Comparison of ENCODE assay signal across 25 cellular contexts in genomic region chr14:30961330-30961729, GRCh38.
A peak's percentile ranks its signal among the peaks of the same experiment; 100 is the strongest.
DNase-seq lines count a peak whose midpoint lies in the region; ATAC-seq, FAIRE-seq and TF ChIP-seq lines count a peak whose summit lies in the region.
"Had no signal": no experiment of that assay in that cellular context is flagged by ENCODE, and none has a peak within 500 bp of the region (broad histone marks: within the 10 kb centered on the region; RNA-seq: fewer than 3 reads in every experiment).

No MANE protein-coding gene starts in this region.

- CTCF ChIA-PET in HepG2 (lab: Yijun Ruan, JAX; ENCODE audit: low intra/inter-chr PET ratio, low total read pairs) = no interaction called here
- CTCF ChIA-PET in HCT116 (lab: Charles Lee) = no interaction called here
- CTCF ChIA-PET in T-cell (lab: Charles Lee) = interaction anchor here in 1 of 2 donors (1.0 kb wide), 1 partner anchor 18 kb away, joined by 4 read pairs; no protein-coding TSS in a partner anchor

- no peaks in the 10 kb centered on the region for H3K9me3 ChIP-seq in HepG2 (ENCODE audit: low read length)
- H3K9me3 ChIP-seq in right lobe of liver = peaks cover 0 to 3% (median 0%) of the 10 kb centered on the region in 4 donors
- no peaks in the 10 kb centered on the region for H3K9me3 ChIP-seq in HCT116 (ENCODE audit: control insufficient read depth in 1 of 2, insufficient read depth in 1 of 2, low read depth in 1 of 2, low read length in 2 of 2)
- H3K9me3 ChIP-seq: BE2C had no signal

- H4K20me1 ChIP-seq in HepG2 (ENCODE audit: insufficient read depth, low read length) (peaks cover 80% of the 10 kb centered on the region), HCT116 (ENCODE audit: insufficient read depth) (no peaks in the 10 kb centered on the region)

- ATAC-seq in HepG2 (no peak), right lobe of liver (no peak), HCT116 (no peak), T-cell (replicated peaks in 1 of 4) (no peak)
- ATAC-seq: GM12878 had no signal

- POLR2A ChIA-PET in HepG2 (lab: Yijun Ruan, JAX) = no interaction called here
- POLR2A ChIA-PET in HCT116 (lab: Charles Lee) = no interaction called here
- POLR2A ChIA-PET in T-cell (lab: Charles Lee) = interaction anchor here in 1 of 2 donors (0.7 kb wide), 1 partner anchor 79 kb away, joined by 3 read pairs; no protein-coding TSS in a partner anchor

- no peak overlapping the region for H3K27ac Mint-ChIP-seq in T-cell
- H3K27ac Mint-ChIP-seq: CD14-positive monocyte; CD4-positive, alpha-beta memory T cell; CD4-positive, CD25-positive, alpha-beta regulatory T cell had no signal

- H3K36me3 ChIP-seq in HepG2 (replicated peaks in 1 of 2; ENCODE audit: control insufficient read depth in 1 of 2, insufficient read depth in 2 of 2, low read length in 2 of 2) = peaks cover 13 to 22% of the 10 kb centered on the region in 2 experiments
- no peaks in the 10 kb centered on the region for H3K36me3 ChIP-seq in right lobe of liver
- H3K36me3 ChIP-seq in HCT116 (ENCODE audit: control insufficient read depth in 1 of 2, insufficient read depth in 2 of 2, low read length in 2 of 2) = no peaks in the 10 kb centered on the region

- DNase-seq in HepG2 (ENCODE audit: low spot score) (no peak), right lobe of liver (no peak), HCT116 (ENCODE audit: low read depth, low spot score) (no peak), NCI-H146 treated with DMSO at 0.1 percent for 48 hours (lab: John Stamatoyannopoulos, UW; ENCODE audit: unreplicated experiment) (no peak), T-cell (no peak)
- DNase-seq: 8988T; ACHN; BE2C; C1 segment of cervical spinal cord; CD4-positive, alpha-beta memory T cell; CD4-positive, CD25-positive, alpha-beta regulatory T cell; CD8-positive, alpha-beta memory T cell; COR-L47; DMS 273 treated with DMSO at 0.1 percent for 48 hours; DMS153; DMS53; DMS79; DND-41; EL; GDM1 had no signal

- H3K27me3 ChIP-seq in HepG2 (ENCODE audit: control insufficient read depth in 1 of 2, insufficient read depth in 2 of 2, low read length in 2 of 2) = no peaks in the 10 kb centered on the region
- no peaks in the 10 kb centered on the region for H3K27me3 ChIP-seq in right lobe of liver
- no peaks in the 10 kb centered on the region for H3K27me3 ChIP-seq in HCT116 (ENCODE audit: insufficient read depth, low read length)
- H3K27me3 ChIP-seq: BE2C, BLaER1 had no signal

- H3K4me1 ChIP-seq in HepG2 (ENCODE audit: insufficient read depth, low read length) (peaks cover 51% of the 10 kb centered on the region), right lobe of liver (peaks cover 0 to 20% (median 9%) of the 10 kb centered on the region in 4 donors), HCT116 (ENCODE audit: control insufficient read depth in 1 of 2, insufficient read depth in 2 of 2, low read length in 2 of 2) (peaks cover 29 to 72% of the 10 kb centered on the region in 2 experiments)
- H3K4me1 ChIP-seq: BE2C had no signal

- no peak overlapping the region for H3K4me3 Mint-ChIP-seq in T-cell
- H3K4me3 Mint-ChIP-seq: CD14-positive monocyte; CD4-positive, alpha-beta memory T cell; CD4-positive, CD25-positive, alpha-beta regulatory T cell; CD8-positive, alpha-beta memory T cell had no signal

- in situ Hi-C loops in HepG2 (cut with HindIII; ENCODE audit: extremely low pct_ligation_motif_present, low pct_unique_long_range_greater_than_20kb) = no loop called here

- RAD21 ChIA-PET in HCT116 (lab: Charles Lee; ENCODE audit: low non-redundant PET in 1 of 2, low total read pairs in 2 of 2, uncharacterized antibody in 2 of 2, unreplicated experiment in 2 of 2) = no interaction called here

- intact Hi-C loops in HepG2 (cut with micrococcal nuclease; ENCODE audit: unreplicated experiment) = no loop called here
- intact Hi-C loops in right lobe of liver (cut with DNase I) = no loop called here
- intact Hi-C loops in HCT116 (cut with micrococcal nuclease) = no loop called here

- H3K9ac ChIP-seq in HepG2 (ENCODE audit: insufficient read depth, low read depth, low read length) = no peak overlapping the region
- no peak overlapping the region; the same call in 1 of the 2 replicates for H3K9ac ChIP-seq in HCT116 (ENCODE audit: low read length)
- H3K9ac ChIP-seq: BLaER1 had no signal

- peaks cover 95% of the 10 kb centered on the region for H3K79me2 ChIP-seq in HepG2 (ENCODE audit: insufficient read depth, low read length)
- peaks cover 94% of the 10 kb centered on the region for H3K79me2 ChIP-seq in HCT116 (ENCODE audit: insufficient read depth, low read length)

- 96% methylated on average over 5 of the region's 5 CpGs for WGBS in HepG2 (ENCODE audit: low lambda C conversion rate)
- WGBS in right lobe of liver (ENCODE audit: insufficient coverage, low coverage, low lambda C conversion rate, missing lambda C conversion rate) = 86% methylated on average over 5 of the region's 5 CpGs

- peaks cover 5 to 7% (median 7%) of the 10 kb centered on the region in 3 donors for H3K9me3 Mint-ChIP-seq in T-cell

- H2AFZ ChIP-seq in HepG2 (ENCODE audit: low read length) = no peak overlapping the region
- no peak overlapping the region for H2AFZ ChIP-seq in HCT116 (ENCODE audit: low read depth, low read length, poor library complexity, severe bottlenecking)

- H3K4me2 ChIP-seq in HepG2 (ENCODE audit: low read depth, low read length) (no peak overlapping the region), HCT116 (ENCODE audit: low read length) (peak overlapping the region; percentile 27)
- H3K4me2 ChIP-seq: BLaER1 had no signal

- H3K9me2 ChIP-seq in HCT116 (ENCODE audit: insufficient read depth) = no peaks in the 10 kb centered on the region

- H3K27ac ChIP-seq in HepG2 (ENCODE audit: extremely low read length, insufficient read depth, low read length) = no peak overlapping the region
- no peak overlapping the region for H3K27ac ChIP-seq in right lobe of liver
- H3K27ac ChIP-seq in HCT116 (ENCODE audit: low read depth, low read length) = no peak overlapping the region
- H3K27ac ChIP-seq: BLaER1 had no signal

- H3K4me3 ChIP-seq in HepG2 (replicated peaks in 1 of 3; ENCODE audit: insufficient read depth in 1 of 3, low read depth in 2 of 3, low read length in 3 of 3) (no peak overlapping the region), right lobe of liver (no peak overlapping the region), HCT116 (replicated peaks in 1 of 2; ENCODE audit: low read depth in 1 of 2, low read length in 2 of 2) (no peak overlapping the region)
- H3K4me3 ChIP-seq: BLaER1, GM12878 had no signal

- no peak for TF ChIP-seq CTCF in HepG2 (CRISPR knock-in tag; IDR thresholded peaks at IDR 0.05)
- no peak for TF ChIP-seq CTCF in right lobe of liver (IDR thresholded peaks at IDR 0.05)
- TF ChIP-seq CTCF in HCT116 (IDR thresholded peaks at IDR 0.05 in 2 of 3, conservative IDR thresholded peaks at IDR 0.05 in 1 of 3; ENCODE audit: borderline replicate concordance in 1 of 3, insufficient read depth in 1 of 3, low read depth in 2 of 3, low read length in 2 of 3) = no peak

- TF ChIP-seq RAD21 in HepG2 (CRISPR knock-in tag; IDR thresholded peaks at IDR 0.05) (no peak), HCT116 (IDR thresholded peaks at IDR 0.05; ENCODE audit: low read depth) (no peak)

- peaks cover 42% of the 10 kb centered on the region for H3K36me3 Mint-ChIP-seq in T-cell

- H3K27me3 Mint-ChIP-seq in T-cell = no peaks in the 10 kb centered on the region
- H3K27me3 Mint-ChIP-seq: CD4-positive, alpha-beta memory T cell; CD4-positive, CD25-positive, alpha-beta regulatory T cell; CD8-positive, alpha-beta memory T cell had no signal

- H3K4me1 Mint-ChIP-seq in T-cell = peaks cover 48 to 69% (median 51%) of the 10 kb centered on the region in 3 donors

- no peak for FAIRE-seq in HepG2 (lab: Jason Lieb, UNC)
- FAIRE-seq: GM12878, GM12892, GM18507 had no signal

- no TSS peak for BruUV-seq in HepG2 (replicated peaks; lab: Mats Ljungman, UMichigan)
- no TSS peak for BruUV-seq in HCT116 (replicated peaks; lab: Mats Ljungman, UMichigan)

- TF ChIP-seq EP300 in HepG2 (IDR thresholded peaks at IDR 0.05; ENCODE audit: low read depth in 2 of 2, low read length in 2 of 2) = no peak
- no peak for TF ChIP-seq EP300 in HepG2 (CRISPR knock-in tag; IDR thresholded peaks at IDR 0.05; ENCODE audit: borderline replicate concordance)

- TF ChIP-seq POLR2A in HepG2 (IDR thresholded peaks at IDR 0.05; ENCODE audit: insufficient read depth in 1 of 2, low read depth in 2 of 2, low read length in 2 of 2) (no peak), right lobe of liver (IDR thresholded peaks at IDR 0.05) (no peak), HCT116 (IDR thresholded peaks at IDR 0.05; ENCODE audit: borderline replicate concordance, extremely low read depth, insufficient read depth, insufficient read length) (no peak)

TF ChIP-seq in HepG2, 621 proteins besides CTCF, POLR2A, EP300 and RAD21:
- TF ChIP-seq, protein P1, sequence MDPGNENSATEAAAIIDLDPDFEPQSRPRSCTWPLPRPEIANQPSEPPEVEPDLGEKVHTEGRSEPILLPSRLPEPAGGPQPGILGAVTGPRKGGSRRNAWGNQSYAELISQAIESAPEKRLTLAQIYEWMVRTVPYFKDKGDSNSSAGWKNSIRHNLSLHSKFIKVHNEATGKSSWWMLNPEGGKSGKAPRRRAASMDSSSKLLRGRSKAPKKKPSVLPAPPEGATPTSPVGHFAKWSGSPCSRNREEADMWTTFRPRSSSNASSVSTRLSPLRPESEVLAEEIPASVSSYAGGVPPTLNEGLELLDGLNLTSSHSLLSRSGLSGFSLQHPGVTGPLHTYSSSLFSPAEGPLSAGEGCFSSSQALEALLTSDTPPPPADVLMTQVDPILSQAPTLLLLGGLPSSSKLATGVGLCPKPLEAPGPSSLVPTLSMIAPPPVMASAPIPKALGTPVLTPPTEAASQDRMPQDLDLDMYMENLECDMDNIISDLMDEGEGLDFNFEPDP (CRISPR knock-in tag; conservative IDR thresholded peaks at IDR 0.05) = peak; percentile 95; the same call in 1 of the 2 replicates
- no peak for TF ChIP-seq RFXANK (CRISPR knock-in tag; IDR thresholded peaks at IDR 0.05)

TF ChIP-seq in HCT116, 20 proteins besides CTCF, POLR2A, EP300 and RAD21 (continues in another document):
- TF ChIP-seq ZFX (IDR thresholded peaks at IDR 0.05) (no peak), SRF (IDR thresholded peaks at IDR 0.05; ENCODE audit: low read depth) (no peak), CEBPB (IDR thresholded peaks at IDR 0.05; ENCODE audit: low read depth) (no peak), SP1 (IDR thresholded peaks at IDR 0.05; ENCODE audit: low read depth) (no peak), ZNF274 (IDR thresholded peaks at IDR 0.05; ENCODE audit: low read depth, low read length) (no peak), EZH2phosphoT487 (IDR thresholded peaks at IDR 0.05; ENCODE audit: borderline replicate concordance) (no peak), CBX3 (IDR thresholded peaks at IDR 0.05; ENCODE audit: low read depth) (no peak), JUND (IDR thresholded peaks at IDR 0.05) (no peak), TCF7L2 (IDR thresholded peaks at IDR 0.05; ENCODE audit: borderline replicate concordance, extremely low read depth, insufficient read depth, insufficient read length) (no peak), SIN3A (IDR thresholded peaks at IDR 0.05; ENCODE audit: low read depth) (no peak), EGR1 (IDR thresholded peaks at IDR 0.05; ENCODE audit: low read depth) (no peak)
- TF ChIP-seq, protein P2, sequence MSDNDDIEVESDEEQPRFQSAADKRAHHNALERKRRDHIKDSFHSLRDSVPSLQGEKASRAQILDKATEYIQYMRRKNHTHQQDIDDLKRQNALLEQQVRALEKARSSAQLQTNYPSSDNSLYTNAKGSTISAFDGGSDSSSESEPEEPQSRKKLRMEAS (IDR thresholded peaks at IDR 0.05) = no peak
